ENCODE assay signal across 1 cellular context in the genomic region with DNA sequence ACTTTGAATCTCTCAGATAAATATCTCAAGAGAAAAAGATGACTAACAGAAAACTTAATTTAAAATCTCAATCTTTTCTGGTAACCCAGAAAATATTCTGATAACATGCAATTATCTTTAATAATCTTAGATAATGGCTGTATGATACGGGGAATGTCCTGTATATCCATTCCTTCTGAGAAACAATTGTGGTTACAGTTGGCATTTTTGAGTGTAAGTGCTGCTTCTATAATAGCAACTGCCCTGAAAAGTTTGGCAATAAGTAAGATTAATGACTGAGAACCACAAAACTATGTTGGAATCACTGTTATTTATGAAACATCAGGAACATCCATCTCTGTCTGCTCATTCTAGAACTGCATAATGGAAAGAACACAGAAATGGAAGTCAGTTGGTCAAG.
TF ChIP-seq lines count a peak whose summit lies in the region.

No MANE protein-coding gene starts in this region.

TF ChIP-seq in SK-N-SH treated with all-trans-retinoic acid at 6 μM for 48 hours, 23 proteins besides CTCF, POLR2A, EP300 and RAD21 (continued from another document):
- TF ChIP-seq, protein P1, sequence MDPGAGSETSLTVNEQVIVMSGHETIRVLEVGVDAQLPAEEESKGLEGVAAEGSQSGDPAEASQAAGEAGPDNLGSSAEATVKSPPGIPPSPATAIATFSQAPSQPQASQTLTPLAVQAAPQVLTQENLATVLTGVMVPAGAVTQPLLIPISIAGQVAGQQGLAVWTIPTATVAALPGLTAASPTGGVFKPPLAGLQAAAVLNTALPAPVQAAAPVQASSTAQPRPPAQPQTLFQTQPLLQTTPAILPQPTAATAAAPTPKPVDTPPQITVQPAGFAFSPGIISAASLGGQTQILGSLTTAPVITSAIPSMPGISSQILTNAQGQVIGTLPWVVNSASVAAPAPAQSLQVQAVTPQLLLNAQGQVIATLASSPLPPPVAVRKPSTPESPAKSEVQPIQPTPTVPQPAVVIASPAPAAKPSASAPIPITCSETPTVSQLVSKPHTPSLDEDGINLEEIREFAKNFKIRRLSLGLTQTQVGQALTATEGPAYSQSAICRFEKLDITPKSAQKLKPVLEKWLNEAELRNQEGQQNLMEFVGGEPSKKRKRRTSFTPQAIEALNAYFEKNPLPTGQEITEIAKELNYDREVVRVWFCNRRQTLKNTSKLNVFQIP (CRISPR knock-in tag; IDR thresholded peaks at IDR 0.05; ENCODE audit: borderline replicate concordance, low read depth) = peak; percentile 62; the same call in 1 of the 2 replicates
- no peak for TF ChIP-seq ESRRG (CRISPR knock-in tag; IDR thresholded peaks at IDR 0.05)
- TF ChIP-seq, protein P2, sequence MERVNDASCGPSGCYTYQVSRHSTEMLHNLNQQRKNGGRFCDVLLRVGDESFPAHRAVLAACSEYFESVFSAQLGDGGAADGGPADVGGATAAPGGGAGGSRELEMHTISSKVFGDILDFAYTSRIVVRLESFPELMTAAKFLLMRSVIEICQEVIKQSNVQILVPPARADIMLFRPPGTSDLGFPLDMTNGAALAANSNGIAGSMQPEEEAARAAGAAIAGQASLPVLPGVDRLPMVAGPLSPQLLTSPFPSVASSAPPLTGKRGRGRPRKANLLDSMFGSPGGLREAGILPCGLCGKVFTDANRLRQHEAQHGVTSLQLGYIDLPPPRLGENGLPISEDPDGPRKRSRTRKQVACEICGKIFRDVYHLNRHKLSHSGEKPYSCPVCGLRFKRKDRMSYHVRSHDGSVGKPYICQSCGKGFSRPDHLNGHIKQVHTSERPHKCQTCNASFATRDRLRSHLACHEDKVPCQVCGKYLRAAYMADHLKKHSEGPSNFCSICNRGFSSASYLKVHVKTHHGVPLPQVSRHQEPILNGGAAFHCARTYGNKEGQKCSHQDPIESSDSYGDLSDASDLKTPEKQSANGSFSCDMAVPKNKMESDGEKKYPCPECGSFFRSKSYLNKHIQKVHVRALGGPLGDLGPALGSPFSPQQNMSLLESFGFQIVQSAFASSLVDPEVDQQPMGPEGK (CRISPR knock-in tag; IDR thresholded peaks at IDR 0.05; ENCODE audit: borderline replicate concordance) = peak; percentile 97
- peak; percentile 30; the same call in 1 of the 2 replicates for TF ChIP-seq TOX (CRISPR knock-in tag; IDR thresholded peaks at IDR 0.05; ENCODE audit: borderline replicate concordance)
- no peak for TF ChIP-seq ARNTL (CRISPR knock-in tag; IDR thresholded peaks at IDR 0.05; ENCODE audit: borderline replicate concordance, low read depth)
- peak; percentile 64 for TF ChIP-seq ZC3H10 (CRISPR knock-in tag; IDR thresholded peaks at IDR 0.05)
- no peak for TF ChIP-seq BACH2 (CRISPR knock-in tag; IDR thresholded peaks at IDR 0.05; ENCODE audit: borderline replicate concordance)
- TF ChIP-seq OSR1 (CRISPR knock-in tag; IDR thresholded peaks at IDR 0.05) = no peak
- TF ChIP-seq, protein P3, sequence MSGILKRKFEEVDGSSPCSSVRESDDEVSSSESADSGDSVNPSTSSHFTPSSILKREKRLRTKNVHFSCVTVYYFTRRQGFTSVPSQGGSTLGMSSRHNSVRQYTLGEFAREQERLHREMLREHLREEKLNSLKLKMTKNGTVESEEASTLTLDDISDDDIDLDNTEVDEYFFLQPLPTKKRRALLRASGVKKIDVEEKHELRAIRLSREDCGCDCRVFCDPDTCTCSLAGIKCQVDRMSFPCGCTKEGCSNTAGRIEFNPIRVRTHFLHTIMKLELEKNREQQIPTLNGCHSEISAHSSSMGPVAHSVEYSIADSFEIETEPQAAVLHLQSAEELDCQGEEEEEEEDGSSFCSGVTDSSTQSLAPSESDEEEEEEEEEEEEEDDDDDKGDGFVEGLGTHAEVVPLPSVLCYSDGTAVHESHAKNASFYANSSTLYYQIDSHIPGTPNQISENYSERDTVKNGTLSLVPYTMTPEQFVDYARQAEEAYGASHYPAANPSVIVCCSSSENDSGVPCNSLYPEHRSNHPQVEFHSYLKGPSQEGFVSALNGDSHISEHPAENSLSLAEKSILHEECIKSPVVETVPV (CRISPR knock-in tag; IDR thresholded peaks at IDR 0.05) = peak; percentile 74
